In the genomic region with DNA sequence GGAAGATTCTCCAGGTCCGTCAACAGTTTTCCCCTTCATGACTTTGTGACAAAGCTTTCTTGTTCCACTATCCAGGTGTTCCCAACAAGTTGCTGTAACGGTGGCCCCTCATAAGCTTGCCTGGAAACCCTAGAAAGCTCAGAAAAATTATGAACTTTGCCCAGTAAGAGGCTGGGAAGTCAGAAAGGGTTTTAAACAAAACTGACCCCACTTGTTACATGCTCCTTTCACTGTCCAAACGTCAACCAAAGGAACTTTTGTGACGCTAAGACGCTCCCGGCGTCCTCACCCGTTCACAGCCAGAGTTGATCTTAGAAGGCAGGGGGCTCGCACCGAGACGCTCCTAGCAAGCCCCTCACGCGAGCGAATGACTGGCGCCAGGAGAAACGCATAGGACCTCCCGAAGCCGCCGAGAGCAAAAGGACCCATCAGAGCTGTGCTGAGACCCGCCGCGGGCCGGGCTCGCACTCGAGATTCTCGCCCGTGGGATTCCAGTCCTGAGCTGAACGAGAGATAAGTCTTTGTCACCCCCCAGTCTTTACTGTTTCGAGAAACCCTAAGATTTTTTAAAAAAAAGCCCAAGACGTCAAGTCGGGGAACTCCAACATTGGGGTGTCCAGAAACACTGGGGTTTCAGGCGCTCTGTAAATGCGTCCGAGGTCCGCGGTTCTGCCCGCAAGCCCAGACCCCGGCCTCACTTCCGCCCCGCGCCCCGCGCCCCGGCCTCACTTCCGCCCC, we compare ENCODE assay signal across 1 cellular context.
TF ChIP-seq lines count a peak whose summit lies in the region.

No MANE protein-coding gene starts in this region.

TF ChIP-seq in HepG2, 621 proteins besides CTCF, POLR2A, EP300 and RAD21 (continued from another document and continues in another):
- TF ChIP-seq ZBTB26 (CRISPR knock-in tag; IDR thresholded peaks at IDR 0.05; ENCODE audit: borderline replicate concordance) = no peak
- no peak for TF ChIP-seq MIER2 (CRISPR knock-in tag; IDR thresholded peaks at IDR 0.05)
- TF ChIP-seq ZNF224 (CRISPR knock-in tag; IDR thresholded peaks at IDR 0.05) = no peak
- TF ChIP-seq PRPF4 (IDR thresholded peaks at IDR 0.05; ENCODE audit: low read depth, low read length, poor library complexity, severe bottlenecking) = no peak
- peak; percentile 21 for TF ChIP-seq REPIN1 (CRISPR knock-in tag; IDR thresholded peaks at IDR 0.05; ENCODE audit: borderline replicate concordance, low read depth)
- TF ChIP-seq GABPA (IDR thresholded peaks at IDR 0.05; ENCODE audit: low read depth, low read length) = peak; percentile 78
- peak; percentile 82 for TF ChIP-seq GABPA (CRISPR knock-in tag; IDR thresholded peaks at IDR 0.05; ENCODE audit: low read depth)
- TF ChIP-seq ZBTB21 (CRISPR knock-in tag; IDR thresholded peaks at IDR 0.05) = no peak
- TF ChIP-seq ZFYVE20 (CRISPR knock-in tag; IDR thresholded peaks at IDR 0.05; ENCODE audit: borderline replicate concordance, low read depth) = no peak
- TF ChIP-seq TRAFD1 (CRISPR knock-in tag; IDR thresholded peaks at IDR 0.05; ENCODE audit: borderline replicate concordance) = no peak
- TF ChIP-seq RFXANK (CRISPR knock-in tag; IDR thresholded peaks at IDR 0.05) = no peak
- TF ChIP-seq, protein P1, sequence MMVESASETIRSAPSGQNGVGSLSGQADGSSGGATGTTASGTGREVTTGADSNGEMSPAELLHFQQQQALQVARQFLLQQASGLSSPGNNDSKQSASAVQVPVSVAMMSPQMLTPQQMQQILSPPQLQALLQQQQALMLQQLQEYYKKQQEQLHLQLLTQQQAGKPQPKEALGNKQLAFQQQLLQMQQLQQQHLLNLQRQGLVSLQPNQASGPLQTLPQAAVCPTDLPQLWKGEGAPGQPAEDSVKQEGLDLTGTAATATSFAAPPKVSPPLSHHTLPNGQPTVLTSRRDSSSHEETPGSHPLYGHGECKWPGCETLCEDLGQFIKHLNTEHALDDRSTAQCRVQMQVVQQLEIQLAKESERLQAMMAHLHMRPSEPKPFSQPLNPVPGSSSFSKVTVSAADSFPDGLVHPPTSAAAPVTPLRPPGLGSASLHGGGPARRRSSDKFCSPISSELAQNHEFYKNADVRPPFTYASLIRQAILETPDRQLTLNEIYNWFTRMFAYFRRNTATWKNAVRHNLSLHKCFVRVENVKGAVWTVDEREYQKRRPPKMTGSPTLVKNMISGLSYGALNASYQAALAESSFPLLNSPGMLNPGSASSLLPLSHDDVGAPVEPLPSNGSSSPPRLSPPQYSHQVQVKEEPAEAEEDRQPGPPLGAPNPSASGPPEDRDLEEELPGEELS (CRISPR knock-in tag; IDR thresholded peaks at IDR 0.05) = no peak
- TF ChIP-seq ZFY (CRISPR knock-in tag; IDR thresholded peaks at IDR 0.05) = peak; percentile 77
- TF ChIP-seq, protein P2, sequence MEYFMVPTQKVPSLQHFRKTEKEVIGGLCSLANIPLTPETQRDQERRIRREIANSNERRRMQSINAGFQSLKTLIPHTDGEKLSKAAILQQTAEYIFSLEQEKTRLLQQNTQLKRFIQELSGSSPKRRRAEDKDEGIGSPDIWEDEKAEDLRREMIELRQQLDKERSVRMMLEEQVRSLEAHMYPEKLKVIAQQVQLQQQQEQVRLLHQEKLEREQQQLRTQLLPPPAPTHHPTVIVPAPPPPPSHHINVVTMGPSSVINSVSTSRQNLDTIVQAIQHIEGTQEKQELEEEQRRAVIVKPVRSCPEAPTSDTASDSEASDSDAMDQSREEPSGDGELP (IDR thresholded peaks at IDR 0.05; ENCODE audit: borderline replicate concordance, low read depth) = no peak
- TF ChIP-seq ZNF75D (CRISPR knock-in tag; IDR thresholded peaks at IDR 0.05; ENCODE audit: borderline replicate concordance) = no peak
- TF ChIP-seq ZNF720 (CRISPR knock-in tag; IDR thresholded peaks at IDR 0.05) = no peak
- no peak for TF ChIP-seq ZNF143 (CRISPR knock-in tag; IDR thresholded peaks at IDR 0.05)
- peak; percentile 8 for TF ChIP-seq ZEB1 (IDR thresholded peaks at IDR 0.05; ENCODE audit: insufficient replicate concordance, low read depth)
- no peak for TF ChIP-seq IRF2 (CRISPR knock-in tag; IDR thresholded peaks at IDR 0.05)
- TF ChIP-seq NBN (conservative IDR thresholded peaks at IDR 0.05) = no peak
- TF ChIP-seq U2AF1 (optimal IDR thresholded peaks at IDR 0.05; ENCODE audit: low read depth, low read length) = no peak
- TF ChIP-seq ZMYM2 (CRISPR knock-in tag; IDR thresholded peaks at IDR 0.05) = no peak
- TF ChIP-seq KDM4B (CRISPR knock-in tag; IDR thresholded peaks at IDR 0.05) = no peak
- TF ChIP-seq, protein P3, sequence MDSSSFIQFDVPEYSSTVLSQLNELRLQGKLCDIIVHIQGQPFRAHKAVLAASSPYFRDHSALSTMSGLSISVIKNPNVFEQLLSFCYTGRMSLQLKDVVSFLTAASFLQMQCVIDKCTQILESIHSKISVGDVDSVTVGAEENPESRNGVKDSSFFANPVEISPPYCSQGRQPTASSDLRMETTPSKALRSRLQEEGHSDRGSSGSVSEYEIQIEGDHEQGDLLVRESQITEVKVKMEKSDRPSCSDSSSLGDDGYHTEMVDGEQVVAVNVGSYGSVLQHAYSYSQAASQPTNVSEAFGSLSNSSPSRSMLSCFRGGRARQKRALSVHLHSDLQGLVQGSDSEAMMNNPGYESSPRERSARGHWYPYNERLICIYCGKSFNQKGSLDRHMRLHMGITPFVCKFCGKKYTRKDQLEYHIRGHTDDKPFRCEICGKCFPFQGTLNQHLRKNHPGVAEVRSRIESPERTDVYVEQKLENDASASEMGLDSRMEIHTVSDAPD (CRISPR knock-in tag; IDR thresholded peaks at IDR 0.05) = 0 out of 2 replicates have a peak, but pooled peaks have one; percentile 18
- no peak for TF ChIP-seq ZNF512 (CRISPR knock-in tag; IDR thresholded peaks at IDR 0.05)
- no peak for TF ChIP-seq SKIL (CRISPR knock-in tag; IDR thresholded peaks at IDR 0.05; ENCODE audit: borderline replicate concordance)
- TF ChIP-seq SKI (IDR thresholded peaks at IDR 0.05; ENCODE audit: partially characterized antibody) = no peak
- TF ChIP-seq TCF7 (IDR thresholded peaks at IDR 0.05; ENCODE audit: low read depth) = no peak
- no peak for TF ChIP-seq ZNF597 (CRISPR knock-in tag; IDR thresholded peaks at IDR 0.05)
- TF ChIP-seq, protein P4, sequence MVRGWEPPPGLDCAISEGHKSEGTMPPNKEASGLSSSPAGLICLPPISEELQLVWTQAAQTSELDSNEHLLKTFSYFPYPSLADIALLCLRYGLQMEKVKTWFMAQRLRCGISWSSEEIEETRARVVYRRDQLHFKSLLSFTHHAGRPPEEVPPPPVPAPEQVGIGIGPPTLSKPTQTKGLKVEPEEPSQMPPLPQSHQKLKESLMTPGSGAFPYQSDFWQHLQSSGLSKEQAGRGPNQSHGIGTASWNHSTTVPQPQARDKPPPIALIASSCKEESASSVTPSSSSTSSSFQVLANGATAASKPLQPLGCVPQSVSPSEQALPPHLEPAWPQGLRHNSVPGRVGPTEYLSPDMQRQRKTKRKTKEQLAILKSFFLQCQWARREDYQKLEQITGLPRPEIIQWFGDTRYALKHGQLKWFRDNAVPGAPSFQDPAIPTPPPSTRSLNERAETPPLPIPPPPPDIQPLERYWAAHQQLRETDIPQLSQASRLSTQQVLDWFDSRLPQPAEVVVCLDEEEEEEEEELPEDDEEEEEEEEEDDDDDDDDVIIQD (CRISPR knock-in tag; IDR thresholded peaks at IDR 0.05; ENCODE audit: low read depth) = no peak
- no peak for TF ChIP-seq ATF1 (CRISPR knock-in tag; IDR thresholded peaks at IDR 0.05)
- TF ChIP-seq ZFP37 (CRISPR knock-in tag; IDR thresholded peaks at IDR 0.05; ENCODE audit: borderline replicate concordance) = peak; percentile 67; the same call in 1 of the 2 replicates
- TF ChIP-seq HNF1B (CRISPR knock-in tag; IDR thresholded peaks at IDR 0.05) = peak; percentile 54; the same call in 1 of the 2 replicates
- TF ChIP-seq EZH2 (conservative IDR thresholded peaks at IDR 0.05; ENCODE audit: low read depth, low read length) = no peak
- TF ChIP-seq ZNF263 (CRISPR knock-in tag; IDR thresholded peaks at IDR 0.05) = no peak
